ENCODE assay signal across 15 cellular contexts in the genomic region with DNA sequence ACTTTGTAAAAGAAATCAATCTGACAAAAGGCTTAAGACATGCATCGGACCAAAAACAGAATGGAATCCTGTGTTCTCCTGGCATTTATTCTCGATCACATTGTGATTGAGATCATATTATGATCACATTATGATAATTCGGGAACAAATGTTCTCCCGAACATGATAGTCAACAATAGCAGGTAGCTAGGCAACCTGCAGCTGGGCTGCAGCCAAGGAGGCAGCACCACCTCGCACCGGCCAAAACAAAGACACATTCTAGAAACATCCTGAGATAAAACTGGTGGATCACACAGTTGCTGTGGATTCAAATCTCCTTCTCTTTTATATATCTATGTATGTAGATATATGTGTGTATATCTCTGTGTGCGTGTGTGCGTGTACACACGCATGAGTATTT.
DNase-seq lines count a peak whose midpoint lies in the region; ATAC-seq and TF ChIP-seq lines count a peak whose summit lies in the region.
"Had no signal": no experiment of that assay in that cellular context is flagged by ENCODE, and none has a peak within 500 bp of the region (broad histone marks: within the 10 kb centered on the region; RNA-seq: fewer than 3 reads in every experiment).

No MANE protein-coding gene starts in this region.

- ATAC-seq in HG03565 (IDR thresholded peaks at IDR 0.05; ENCODE audit: unreplicated experiment) (no peak), gastrocnemius medialis (no peak)
- ATAC-seq: HCT116 had no signal

- BruUV-seq in mammary epithelial cell (replicated peaks; lab: Mats Ljungman, UMichigan): no TSS peak

- no peaks in the 10 kb centered on the region for H3K36me3 ChIP-seq in breast epithelium
- H3K36me3 ChIP-seq in mammary epithelial cell (ENCODE audit: insufficient read depth, low read length): no peaks in the 10 kb centered on the region
- no peaks in the 10 kb centered on the region for H3K36me3 ChIP-seq in gastrocnemius medialis
- H3K36me3 ChIP-seq in ovary: no peaks in the 10 kb centered on the region
- H3K36me3 ChIP-seq in hepatocyte (replicated peaks; ENCODE audit: insufficient read depth, low read depth): no peaks in the 10 kb centered on the region

- H3K9me3 ChIP-seq in breast epithelium: no peaks in the 10 kb centered on the region
- H3K9me3 ChIP-seq in mammary epithelial cell (replicated peaks; ENCODE audit: insufficient read depth, low read length): peaks cover 6% of the 10 kb centered on the region
- no peaks in the 10 kb centered on the region for H3K9me3 ChIP-seq in gastrocnemius medialis
- no peaks in the 10 kb centered on the region for H3K9me3 ChIP-seq in ovary
- no peaks in the 10 kb centered on the region for H3K9me3 ChIP-seq in hepatocyte (ENCODE audit: low read depth)

- WGBS in mammary epithelial cell (ENCODE audit: low coverage, missing lambda C conversion rate): 16% methylated on average over 9 of the region's 9 CpGs
- WGBS in ovary, 3 donors: 83 to 92% (median 88%) methylated on average over 9 of the region's 9 CpGs
- 89% methylated on average over 9 of the region's 9 CpGs for WGBS in hepatocyte (ENCODE audit: low lambda C conversion rate, missing lambda C conversion rate)

- H3K4me1 ChIP-seq in breast epithelium (no peaks in the 10 kb centered on the region), mammary epithelial cell (ENCODE audit: insufficient read depth, low read length) (no peaks in the 10 kb centered on the region), gastrocnemius medialis (no peaks in the 10 kb centered on the region), ovary (ENCODE audit: insufficient read depth) (no peaks in the 10 kb centered on the region), hepatocyte (ENCODE audit: insufficient read depth) (no peaks in the 10 kb centered on the region)

- H3K79me2 ChIP-seq in mammary epithelial cell (ENCODE audit: insufficient read depth, low read length) (no peaks in the 10 kb centered on the region), hepatocyte (no peaks in the 10 kb centered on the region)

- H3K27ac ChIP-seq in breast epithelium: peak overlapping the region in 1 of 2 donors; percentile 43
- no peak overlapping the region for H3K27ac ChIP-seq in mammary epithelial cell (ENCODE audit: insufficient read depth, low read depth, low read length)
- peak overlapping the region; percentile 57 for H3K27ac ChIP-seq in VCaP
- no peak overlapping the region for H3K27ac ChIP-seq in gastrocnemius medialis
- no peak overlapping the region for H3K27ac ChIP-seq in ovary
- no peak overlapping the region for H3K27ac ChIP-seq in hepatocyte
- H3K27ac ChIP-seq: C4-2B had no signal

- no peak overlapping the region for H3K9ac ChIP-seq in mammary epithelial cell (ENCODE audit: insufficient read depth, low read length)

- H3K4me3 ChIP-seq in breast epithelium (peak overlapping the region in 2 of 3 donors; percentile 6 to 12), mammary epithelial cell (replicated peaks in 1 of 3; ENCODE audit: insufficient read depth in 1 of 3, low read depth in 2 of 3, low read length in 3 of 3) (no peak overlapping the region), gastrocnemius medialis (no peak overlapping the region), ovary (no peak overlapping the region), hepatocyte (no peak overlapping the region)

- no peak for TF ChIP-seq CTCF in breast epithelium (IDR thresholded peaks at IDR 0.05)
- no peak for TF ChIP-seq CTCF in mammary epithelial cell (conservative IDR thresholded peaks at IDR 0.05 in 1 of 2, IDR thresholded peaks at IDR 0.05 in 1 of 2; ENCODE audit: extremely low read depth in 1 of 2, insufficient read depth in 1 of 2, low read depth in 1 of 2, low read length in 2 of 2)
- no peak for TF ChIP-seq CTCF in VCaP (conservative IDR thresholded peaks at IDR 0.05)
- no peak for TF ChIP-seq CTCF in gastrocnemius medialis (IDR thresholded peaks at IDR 0.05 in 4 of 5, conservative IDR thresholded peaks at IDR 0.05 in 1 of 5)
- TF ChIP-seq CTCF in ovary (IDR thresholded peaks at IDR 0.05): no peak
- no peak for TF ChIP-seq CTCF in hepatocyte (IDR thresholded peaks at IDR 0.05; ENCODE audit: poor library complexity)

- H3K27me3 ChIP-seq in breast epithelium: no peaks in the 10 kb centered on the region
- no peaks in the 10 kb centered on the region for H3K27me3 ChIP-seq in mammary epithelial cell (ENCODE audit: insufficient read depth, low read length)
- no peaks in the 10 kb centered on the region for H3K27me3 ChIP-seq in gastrocnemius medialis
- H3K27me3 ChIP-seq in ovary: no peaks in the 10 kb centered on the region
- H3K27me3 ChIP-seq in hepatocyte: no peaks in the 10 kb centered on the region

- no peak overlapping the region for H3K4me2 ChIP-seq in mammary epithelial cell (ENCODE audit: insufficient read depth, low read depth, low read length)
- H3K4me2 ChIP-seq in hepatocyte: no peak overlapping the region

- CTCF ChIA-PET in mammary epithelial cell (lab: Charles Lee; ENCODE audit: low non-redundant PET): no interaction called here

- dilution Hi-C loops in mammary epithelial cell (cut with HindIII; ENCODE audit: low sequenced_read_pairs): no loop called here

- in situ Hi-C loops in mammary epithelial cell (cut with MboI; ENCODE audit: low sequenced_read_pairs in 2 of 2): no loop called here
- in situ Hi-C loops in gastrocnemius medialis (cut with MboI; ENCODE audit: low sequenced_read_pairs in 4 of 4): no loop called here

- no peak overlapping the region for H2AFZ ChIP-seq in mammary epithelial cell (ENCODE audit: low read depth, low read length)
- H2AFZ ChIP-seq in hepatocyte: no peak overlapping the region

- no peaks in the 10 kb centered on the region for H4K20me1 ChIP-seq in mammary epithelial cell (ENCODE audit: insufficient read depth, low read length)
- no peaks in the 10 kb centered on the region for H4K20me1 ChIP-seq in hepatocyte (ENCODE audit: insufficient read depth, poor library complexity, severe bottlenecking)

- no peaks in the 10 kb centered on the region for H3K9me2 ChIP-seq in hepatocyte (replicated peaks; ENCODE audit: insufficient read depth)

- intact Hi-C loops in breast epithelium (cut with DNase I; ENCODE audit: low total_unique reads): no loop called here
- intact Hi-C loops in mammary epithelial cell (cut with micrococcal nuclease): no loop called here
- intact Hi-C loops in gastrocnemius medialis (cut with DNase I; ENCODE audit: low total_unique reads): no loop called here
- intact Hi-C loops in ovary (cut with DNase I): no loop called here

- TF ChIP-seq POLR2A in breast epithelium (IDR thresholded peaks at IDR 0.05): no peak
- TF ChIP-seq POLR2A in gastrocnemius medialis (IDR thresholded peaks at IDR 0.05): no peak
- no peak for TF ChIP-seq POLR2A in ovary (IDR thresholded peaks at IDR 0.05)

- TF ChIP-seq EP300 in ovary (IDR thresholded peaks at IDR 0.05): no peak

- DNase-seq in breast epithelium (ENCODE audit: low spot score in 2 of 2): peak; percentile 31 to 67
- DNase-seq in mammary epithelial cell: no peak
- peak; percentile 33 for DNase-seq in NCI-H1092 treated with DMSO at 0.1 percent for 48 hours (lab: John Stamatoyannopoulos, UW)
- no peak for DNase-seq in gastrocnemius medialis
- DNase-seq in ovary: no peak
- no peak for DNase-seq in hepatocyte (ENCODE audit: low spot score)
- DNase-seq: DMS53; KBM-7; NCI-H1694; NCI-H510A treated with DMSO at 0.1 percent for 48 hours; NK-92 treated with Interleukin-12 subunit alpha and Interleukin-12 subunit beta, amount 100 ng/mL, for 24 hours had no signal

Comparison
In these comparisons a context has a peak if more than half of its experiments do, and no peak if none do; other contexts are left out.
1. DNase-seq: peak in breast epithelium (2 of 2) and NCI-H1092 treated with DMSO at 0.1 percent for 48 hours (single experiment); none in mammary epithelial cell (single experiment), gastrocnemius medialis (0 of 2), ovary (0 of 5) and hepatocyte (single experiment).
2. H3K4me3 ChIP-seq: peak in breast epithelium (2 of 3); none in mammary epithelial cell (0 of 3), gastrocnemius medialis (0 of 4), ovary (single experiment) and hepatocyte (single experiment).